8 cellular contexts compared by ENCODE assay signal in genomic region chr1:52366517-52366827, GRCh38. TPM values are rescaled to one million over a fixed set of nuclear protein-coding genes. Genes with fewer than 3 reads are reported as not detected.
DNase-seq lines count a peak whose midpoint lies in the region; ATAC-seq, FAIRE-seq and TF ChIP-seq lines count a peak whose summit lies in the region.

No MANE protein-coding gene starts in this region.

- peak overlapping the region; percentile 83 for H3K27ac ChIP-seq in muscle layer of colon (ENCODE audit: low read depth, low read length)

- POLR2A ChIA-PET in AG04449 (lab: Yijun Ruan, JAX): interaction anchor here (1.0 kb wide), 1 partner anchor 18 kb away, joined by 3 read pairs; no protein-coding TSS in a partner anchor

- TF ChIP-seq CTCF in AG04449 (IDR thresholded peaks at IDR 0.05; ENCODE audit: insufficient read depth, low read length, missing control alignments) (no peak), bronchial epithelial cell (IDR thresholded peaks at IDR 0.05; ENCODE audit: insufficient read depth, low read length, severe bottlenecking) (no peak)

- FAIRE-seq in bronchial epithelial cell (lab: Jason Lieb, UNC): no peak

- H3K9me3 ChIP-seq in muscle layer of colon (ENCODE audit: low read length): no peaks in the 10 kb centered on the region

- H3K9ac ChIP-seq in muscle layer of colon (ENCODE audit: low read length): no peak overlapping the region

- H3K4me1 ChIP-seq in muscle layer of colon (ENCODE audit: insufficient read depth, low read length): peaks cover 13% of the 10 kb centered on the region

- ATAC-seq in HG03457 (IDR thresholded peaks at IDR 0.05; ENCODE audit: unreplicated experiment) (peak; percentile 3), HG03139 (IDR thresholded peaks at IDR 0.05; ENCODE audit: unreplicated experiment) (no peak)

- H3K27me3 ChIP-seq in bronchial epithelial cell (ENCODE audit: control insufficient read depth, insufficient read depth, low read length) (no peaks in the 10 kb centered on the region), muscle layer of colon (ENCODE audit: control insufficient read depth in 1 of 2, insufficient read depth in 2 of 2, low read length in 2 of 2) (no peaks in the 10 kb centered on the region)

- peak overlapping the region; percentile 88 for H3K4me3 ChIP-seq in AG04449 (ENCODE audit: low read depth, low read length)
- H3K4me3 ChIP-seq in bronchial epithelial cell (ENCODE audit: low read depth, low read length): peak overlapping the region; percentile 93
- H3K4me3 ChIP-seq in muscle layer of colon (ENCODE audit: low read depth in 1 of 2, low read length in 2 of 2): peak overlapping the region; percentile 79 to 96

- CTCF ChIA-PET in AG04449 (lab: Yijun Ruan, JAX): interaction anchor here (0.9 to 1.6 kb wide), 3 partner anchors 27 to 320 kb away, joined by 3 to 6 read pairs (median 4); no protein-coding TSS in a partner anchor

- H3K36me3 ChIP-seq in bronchial epithelial cell (ENCODE audit: control insufficient read depth, insufficient read depth, low read length) (peaks cover 10% of the 10 kb centered on the region), muscle layer of colon (ENCODE audit: insufficient read depth, low read length) (peaks cover 14% of the 10 kb centered on the region)

- DNase-seq in AG04449 (ENCODE audit: low read depth, low spot score): no peak
- DNase-seq in bronchial epithelial cell (ENCODE audit: low read depth): no peak
- DNase-seq in effector CD8-positive, alpha-beta T cell (lab: John Stamatoyannopoulos, UW): no peak
- DNase-seq in GM19238 (ENCODE audit: insufficient read length, low spot score): no peak
- DNase-seq in HuH-7 (ENCODE audit: low spot score): no peak

RNA-seq across cellular contexts. Expression of gene CC2D1B, which starts 0.5 kb away (rescaled TPM):
- 26.0 and 32.4 TPM in 2 replicates for total RNA-seq in bronchial epithelial cell

RNA-seq across cellular contexts. Expression of gene ORC1, which starts 37.8 kb away (rescaled TPM):
- total RNA-seq in bronchial epithelial cell: 0.26 TPM in 2 replicates

RNA-seq across cellular contexts. Expression of gene PRPF38A, which starts 37.9 kb away (rescaled TPM):
- total RNA-seq in bronchial epithelial cell: 6.6 and 8.7 TPM in 2 replicates
